36 cellular contexts compared by ENCODE assay signal in the genomic region with DNA sequence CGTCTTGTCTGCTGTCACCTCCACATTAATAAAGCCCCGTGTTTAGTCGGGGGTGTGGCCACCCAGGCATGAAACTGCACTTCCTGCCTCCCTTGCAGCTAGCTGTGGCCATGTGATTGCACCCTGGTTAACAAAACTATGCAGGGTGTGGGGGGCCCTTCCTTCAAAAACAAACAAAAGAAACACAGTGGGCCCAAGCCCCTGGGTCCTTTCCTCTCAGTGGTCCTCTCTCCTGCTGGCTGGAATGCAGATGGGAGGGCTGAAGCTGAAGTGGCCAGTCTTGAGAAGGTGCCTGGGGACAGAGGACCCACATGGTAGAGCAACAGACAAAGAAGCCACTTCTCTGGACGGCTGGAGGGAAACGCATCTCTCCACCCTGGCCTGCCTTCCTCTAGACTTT. TPM values are rescaled to one million over a fixed set of nuclear protein-coding genes. Genes with fewer than 3 reads are reported as not detected.
"Had no signal": no experiment of that assay in that cellular context is flagged by ENCODE, and none has a peak within 500 bp of the region (broad histone marks: within the 10 kb centered on the region; RNA-seq: fewer than 3 reads in every experiment).

No MANE protein-coding gene starts in this region.

- H3K36me3 Mint-ChIP-seq: activated CD4-positive, alpha-beta memory T cell treated with anti-CD3 and anti-CD28 coated beads for 36 hours; activated naive CD4-positive, alpha-beta T cell treated with anti-CD3 and anti-CD28 coated beads, Interleukin-2, amount 50 U/mL, for 72 hours; activated naive CD8-positive, alpha-beta T cell treated with anti-CD3 and anti-CD28 coated beads for 36 hours had no signal

- H3K27me3 ChIP-seq: body of pancreas had no signal

- H3K9me3 ChIP-seq: adrenal gland had no signal

- H3K4me3 ChIP-seq: adrenal gland, body of pancreas, breast epithelium had no signal

- H3K4me1 Mint-ChIP-seq: activated B cell treated with CpG ODN at 0.5 μM for 24 hours; activated CD4-positive, alpha-beta T cell treated with anti-CD3 and anti-CD28 coated beads, Interleukin-2, amount 10 ng/mL, durations not matched to agents 24 days and 14 days; activated naive CD8-positive, alpha-beta T cell treated with anti-CD3 and anti-CD28 coated beads for 36 hours; activated T-helper 17 cell treated with anti-CD3 and anti-CD28 coated beads, Interleukin-2, amount 50 U/mL, for 72 hours had no signal

- H3K4me1 ChIP-seq: adrenal gland, body of pancreas, breast epithelium had no signal

- H3K27ac Mint-ChIP-seq: activated B cell treated with CpG ODN at 0.5 μM for 24 hours; activated CD4-positive, alpha-beta memory T cell treated with anti-CD3 and anti-CD28 coated beads for 36 hours; activated CD4-positive, alpha-beta T cell treated with anti-CD3 and anti-CD28 coated beads, Interleukin-2, amount 10 ng/mL, durations not matched to agents 24 days and 14 days; activated CD8-positive, alpha-beta T cell treated with anti-CD3 and anti-CD28 coated beads for 36 hours; activated naive CD4-positive, alpha-beta T cell treated with anti-CD3 and anti-CD28 coated beads for 36 hours; activated naive CD4-positive, alpha-beta T cell treated with anti-CD3 and anti-CD28 coated beads, Interleukin-2, amount 50 U/mL, for 72 hours; activated naive CD8-positive, alpha-beta T cell treated with anti-CD3 and anti-CD28 coated beads for 36 hours; activated T-cell treated with anti-CD3 and anti-CD28 coated beads, Interleukin-2, amount 50 U/mL, for 72 hours; activated T-helper 1 cell treated with anti-CD3 and anti-CD28 coated beads, Interleukin-12 subunit alpha, Interleukin-12 subunit beta, Interleukin-2, Interleukin-4 antibody, amounts not matched to agents 30 ng/mL and 10 ng/mL and 1 ng/mL, durations not matched to agents 14 hours and 24 hours and 36 hours; activated T-helper 17 cell treated with anti-CD3 and anti-CD28 coated beads, Interleukin-2, amount 50 U/mL, for 72 hours; T-helper 1 cell treated with Interleukin-12 subunit alpha and Interleukin-12 subunit beta and Interleukin-4 antibody, amounts not matched to agents 30 μg/mL and 1 μg/mL, for 36 hours; T-helper 2 cell treated with Interferon-gamma antibody and Interleukin-4, amounts not matched to agents 5 μg/mL and 100 μg/mL, for 36 hours had no signal

- DNase-seq: activated B cell treated with CpG ODN at 0.5 μM for 24 hours; activated CD4-positive, alpha-beta memory T cell treated with anti-CD3 and anti-CD28 coated beads for 36 hours; activated CD4-positive, alpha-beta T cell treated with anti-CD3 and anti-CD28 coated beads for 4 hours; activated CD4-positive, alpha-beta T cell treated with anti-CD3 and anti-CD28 coated beads, Interleukin-2, amount 10 ng/mL, durations not matched to agents 24 days and 14 days; activated CD4-positive, alpha-beta T cell treated with anti-CD3 and anti-CD28 coated beads, Interleukin-2, amount 50 U/mL, for 1 hour; activated CD4-positive, alpha-beta T cell treated with anti-CD3 and anti-CD28 coated beads, Interleukin-2, amount 50 U/mL, for 4 hours; activated CD4-positive, CD25-positive, alpha-beta regulatory T cell treated with anti-CD3 and anti-CD28 coated beads, Interleukin-2, amount 50 U/mL, for 72 hours; activated CD8-positive, alpha-beta memory T cell treated with anti-CD3 and anti-CD28 coated beads, Interleukin-2, amount 50 U/mL, for 4 hours; activated CD8-positive, alpha-beta T cell treated with anti-CD3 and anti-CD28 coated beads for 36 hours; activated effector memory CD4-positive, alpha-beta T cell treated with anti-CD3 and anti-CD28 coated beads, Interleukin-2, amount 50 U/mL, for 16 hours; activated gamma-delta T cell treated with Interleukin-2 at 50 U/mL for 16 hours; activated naive CD4-positive, alpha-beta T cell; activated naive CD4-positive, alpha-beta T cell treated with anti-CD3 and anti-CD28 coated beads for 36 hours; activated naive CD4-positive, alpha-beta T cell treated with anti-CD3 and anti-CD28 coated beads, Interleukin-2, amount 50 U/mL, for 16 hours; activated naive CD8-positive, alpha-beta T cell treated with anti-CD3 and anti-CD28 coated beads for 36 hours; activated T-cell treated with anti-CD3 and anti-CD28 coated beads for 4 hours; activated T-cell treated with anti-CD3 and anti-CD28 coated beads, Interleukin-2, amount 50 U/mL, for 1 hour; activated T-cell treated with anti-CD3 and anti-CD28 coated beads, Interleukin-2, amount 50 U/mL, for 4 hours; activated T-cell treated with anti-CD3 and anti-CD28 coated beads, Interleukin-2, amount 50 U/mL, for 72 hours; adrenal gland; amniotic stem cell; aorta; body of pancreas; brain microvascular endothelial cell; central memory CD4-positive, alpha-beta T cell; T-helper 1 cell; T-helper 2 cell; T-helper 9 cell had no signal

- H3K9me3 Mint-ChIP-seq: activated B cell treated with CpG ODN at 0.5 μM for 24 hours; activated CD4-positive, alpha-beta memory T cell treated with anti-CD3 and anti-CD28 coated beads for 36 hours; activated CD4-positive, alpha-beta T cell treated with anti-CD3 and anti-CD28 coated beads, Interleukin-2, amount 10 ng/mL, durations not matched to agents 24 days and 14 days; activated naive CD4-positive, alpha-beta T cell treated with anti-CD3 and anti-CD28 coated beads for 36 hours; activated naive CD4-positive, alpha-beta T cell treated with anti-CD3 and anti-CD28 coated beads, Interleukin-2, amount 50 U/mL, for 72 hours; activated T-cell treated with anti-CD3 and anti-CD28 coated beads, Interleukin-2, amount 50 U/mL, for 72 hours; activated T-helper 1 cell treated with anti-CD3 and anti-CD28 coated beads, Interleukin-12 subunit alpha, Interleukin-12 subunit beta, Interleukin-2, Interleukin-4 antibody, amounts not matched to agents 30 ng/mL and 10 ng/mL and 1 ng/mL, durations not matched to agents 14 hours and 24 hours and 36 hours; T-helper 1 cell treated with Interleukin-12 subunit alpha and Interleukin-12 subunit beta and Interleukin-4 antibody, amounts not matched to agents 30 μg/mL and 1 μg/mL, for 36 hours; T-helper 2 cell treated with Interferon-gamma antibody and Interleukin-4, amounts not matched to agents 5 μg/mL and 100 μg/mL, for 36 hours had no signal

- H3K4me3 Mint-ChIP-seq: activated B cell treated with CpG ODN at 0.5 μM for 24 hours; activated CD4-positive, alpha-beta memory T cell treated with anti-CD3 and anti-CD28 coated beads for 36 hours; activated CD4-positive, alpha-beta T cell treated with anti-CD3 and anti-CD28 coated beads, Interleukin-2, amount 10 ng/mL, durations not matched to agents 24 days and 14 days; activated CD8-positive, alpha-beta T cell treated with anti-CD3 and anti-CD28 coated beads for 36 hours; activated naive CD4-positive, alpha-beta T cell treated with anti-CD3 and anti-CD28 coated beads for 36 hours; activated naive CD8-positive, alpha-beta T cell treated with anti-CD3 and anti-CD28 coated beads for 36 hours; activated T-cell treated with anti-CD3 and anti-CD28 coated beads, Interleukin-2, amount 50 U/mL, for 4 hours; activated T-cell treated with anti-CD3 and anti-CD28 coated beads, Interleukin-2, amount 50 U/mL, for 72 hours; activated T-helper 1 cell treated with anti-CD3 and anti-CD28 coated beads, Interleukin-12 subunit alpha, Interleukin-12 subunit beta, Interleukin-2, Interleukin-4 antibody, amounts not matched to agents 30 ng/mL and 10 ng/mL and 1 ng/mL, durations not matched to agents 14 hours and 24 hours and 36 hours; activated T-helper 17 cell treated with anti-CD3 and anti-CD28 coated beads, Interleukin-2, amount 50 U/mL, for 72 hours; T-helper 1 cell treated with Interleukin-12 subunit alpha and Interleukin-12 subunit beta and Interleukin-4 antibody, amounts not matched to agents 30 μg/mL and 1 μg/mL, for 36 hours; T-helper 2 cell treated with Interferon-gamma antibody and Interleukin-4, amounts not matched to agents 5 μg/mL and 100 μg/mL, for 36 hours had no signal

- H3K27ac ChIP-seq: adrenal gland, body of pancreas, brain microvascular endothelial cell, breast epithelium, VCaP had no signal

- H3K36me3 ChIP-seq: adrenal gland, brain microvascular endothelial cell, breast epithelium had no signal

RNA-seq across cellular contexts. Expression of gene FOXF1, which starts 38.0 kb away (rescaled TPM):
- total RNA-seq: activated B cell treated with CpG ODN at 0.5 μM for 24 hours; activated CD4-positive, alpha-beta memory T cell treated with anti-CD3 and anti-CD28 coated beads for 36 hours; activated CD4-positive, alpha-beta T cell treated with anti-CD3 and anti-CD28 coated beads, Interleukin-2, amount 10 ng/mL, durations not matched to agents 24 days and 14 days; activated CD8-positive, alpha-beta memory T cell treated with anti-CD3 and anti-CD28 coated beads for 36 hours; activated CD8-positive, alpha-beta T cell treated with anti-CD3 and anti-CD28 coated beads for 36 hours; activated naive CD4-positive, alpha-beta T cell treated with anti-CD3 and anti-CD28 coated beads for 36 hours; activated naive CD4-positive, alpha-beta T cell treated with anti-CD3 and anti-CD28 coated beads, Interleukin-2, amount 50 U/mL, for 72 hours; activated naive CD8-positive, alpha-beta T cell treated with anti-CD3 and anti-CD28 coated beads for 36 hours; activated T-cell treated with anti-CD3 and anti-CD28 coated beads, Interleukin-2, amount 50 U/mL, for 72 hours; activated T-helper 1 cell treated with anti-CD3 and anti-CD28 coated beads, Interleukin-12 subunit alpha, Interleukin-12 subunit beta, Interleukin-2, Interleukin-4 antibody, amounts not matched to agents 30 ng/mL and 10 ng/mL and 1 ng/mL, durations not matched to agents 14 hours and 24 hours and 36 hours; activated T-helper 17 cell treated with anti-CD3 and anti-CD28 coated beads, Interleukin-2, amount 50 U/mL, for 72 hours had no signal
